ENCODE assay signal across 8 cellular contexts in the genomic region with DNA sequence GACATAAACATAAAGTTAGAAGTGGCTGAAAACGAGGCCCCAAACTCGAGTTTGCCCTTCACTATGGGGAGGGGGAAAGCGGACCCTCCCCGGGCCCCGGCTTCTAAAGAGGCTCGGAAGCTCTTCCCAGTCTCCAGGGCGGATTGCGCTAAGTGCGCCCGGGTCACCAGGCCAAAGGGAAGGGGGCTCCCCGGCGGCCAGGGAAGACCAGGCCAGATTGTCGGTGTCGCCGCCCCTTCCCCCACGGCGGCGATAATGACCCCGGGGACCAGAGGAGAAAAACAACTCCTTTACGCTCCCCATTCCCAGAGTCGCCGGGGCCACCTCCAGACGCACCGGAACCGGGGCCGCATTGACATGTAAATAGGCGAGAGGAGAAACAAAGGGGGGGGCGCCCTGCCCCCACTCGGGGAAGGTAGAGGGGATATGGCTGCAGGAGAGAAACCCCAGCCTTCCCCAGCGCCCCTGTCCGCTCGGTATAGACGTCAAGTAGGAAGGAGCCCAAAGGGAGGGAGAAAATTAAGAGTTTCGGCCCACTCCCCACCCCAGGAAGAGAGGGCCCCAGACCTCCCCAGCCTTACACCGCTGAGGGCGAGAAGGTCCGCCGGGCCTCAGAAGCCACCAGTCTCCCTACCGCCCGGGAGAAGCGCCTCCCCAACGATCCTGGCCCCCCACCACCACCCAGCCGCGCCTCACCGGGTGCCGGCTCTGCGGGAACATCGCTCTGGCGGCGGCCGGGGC. TPM values are rescaled to one million over a fixed set of nuclear protein-coding genes. Genes with fewer than 3 reads are reported as not detected.
DNase-seq lines count a peak whose midpoint lies in the region; ATAC-seq and TF ChIP-seq lines count a peak whose summit lies in the region.

No MANE protein-coding gene starts in this region.

- no peak for TF ChIP-seq CTCF in esophagus muscularis mucosa (IDR thresholded peaks at IDR 0.05)

- no peak for TF ChIP-seq POLR2A in esophagus muscularis mucosa (IDR thresholded peaks at IDR 0.05; ENCODE audit: low read depth)

- H3K9me3 ChIP-seq in SK-N-MC (ENCODE audit: low read depth, low read length), result no peaks in the 10 kb centered on the region
- no peaks in the 10 kb centered on the region for H3K9me3 ChIP-seq in esophagus muscularis mucosa

- no peak overlapping the region for H3K27ac ChIP-seq in SK-N-MC
- H3K27ac ChIP-seq in esophagus muscularis mucosa (replicated peaks in 1 of 4), result peak overlapping the region; percentile 92 to 97 (median 96)

- H3K27me3 ChIP-seq in esophagus muscularis mucosa, result no peaks in the 10 kb centered on the region

- under 1% methylated on average over 28 of the region's 51 CpGs for WGBS in esophagus muscularis mucosa

- peak overlapping the region; percentile 44 to 88 (median 72) for H3K27ac Mint-ChIP-seq in naive B cell

- intact Hi-C loops in esophagus muscularis mucosa (cut with DNase I), result loop anchor here (2.0 to 10.0 kb wide), 2 partner anchors 163 to 293 kb away; no protein-coding TSS in a partner anchor

- peak in 1 of 2 donors; percentile 3 for ATAC-seq in naive B cell (ENCODE audit: low read depth in 2 of 2)
- no peak for ATAC-seq in HG02885 (IDR thresholded peaks at IDR 0.05; ENCODE audit: poor library complexity, unreplicated experiment)
- no peak for ATAC-seq in HG03457 (IDR thresholded peaks at IDR 0.05; ENCODE audit: unreplicated experiment)

- H3K9me3 Mint-ChIP-seq in naive B cell, result no peaks in the 10 kb centered on the region

- H3K4me3 ChIP-seq in SK-N-MC (peak overlapping the region; percentile 82), esophagus muscularis mucosa (peak overlapping the region; percentile 73 to 92 (median 91))

- H3K4me1 Mint-ChIP-seq in naive B cell, result peaks cover 8 to 19% (median 9%) of the 10 kb centered on the region in 3 donors

- no peak overlapping the region for H3K4me3 Mint-ChIP-seq in naive B cell

- DNase-seq in NCI-H1092 treated with DMSO at 0.1 percent for 48 hours (lab: John Stamatoyannopoulos, UW) (peak; percentile 47), NCI-H1092 (lab: John Stamatoyannopoulos, UW) (no peak), SK-N-MC (ENCODE audit: low read depth, low spot score) (no peak), esophagus muscularis mucosa (ENCODE audit: extremely low spot score) (no peak), naive B cell (peak; percentile 31), middle frontal gyrus (ENCODE audit: extremely low spot score, low spot score) (no peak)

- no peak overlapping the region for H3K9ac ChIP-seq in SK-N-MC (ENCODE audit: insufficient read length)

- H3K27me3 Mint-ChIP-seq in naive B cell, result peaks cover 0 to 4% (median 0%) of the 10 kb centered on the region in 3 donors

- H3K36me3 ChIP-seq in SK-N-MC (ENCODE audit: insufficient read depth, low read length) (no peaks in the 10 kb centered on the region), esophagus muscularis mucosa (peaks cover 0 to 18% (median 6%) of the 10 kb centered on the region in 4 donors)

- H3K36me3 Mint-ChIP-seq in naive B cell, result no peaks in the 10 kb centered on the region

- peaks cover 22 to 52% (median 51%) of the 10 kb centered on the region in 4 donors for H3K4me1 ChIP-seq in esophagus muscularis mucosa

- no peak for TF ChIP-seq EP300 in esophagus muscularis mucosa (IDR thresholded peaks at IDR 0.05)

RNA-seq across cellular contexts. Expression of gene TLE1, which starts 1.7 kb away (rescaled TPM):
- total RNA-seq in esophagus muscularis mucosa, result 100 to 1,000 TPM in 1 of 4 donors, 10 to 100 TPM in 3; 52.3 to 125 (median 76.8) TPM
- polyA plus RNA-seq in naive B cell (ENCODE audit: low read depth in 6 of 6), result 100 to 1,000 TPM in 4 of 6 donors, 10 to 100 TPM in 2; 86.2 to 241 (median 152) TPM

Comparison
In these comparisons a context has a peak if more than half of its experiments do, and no peak if none do; other contexts are left out.
1. DNase-seq: peak in NCI-H1092 treated with DMSO at 0.1 percent for 48 hours (single experiment) and naive B cell (single experiment); none in NCI-H1092 (single experiment), SK-N-MC (single experiment), esophagus muscularis mucosa (single experiment) and middle frontal gyrus (single experiment).